In genomic region chr15:49875392-49875791, GRCh38 we compare ENCODE assay signal across 9 cellular contexts.
DNase-seq lines count a peak whose midpoint lies in the region; ATAC-seq and TF ChIP-seq lines count a peak whose summit lies in the region.
"Had no signal": no experiment of that assay in that cellular context is flagged by ENCODE, and none has a peak within 500 bp of the region (broad histone marks: within the 10 kb centered on the region; RNA-seq: fewer than 3 reads in every experiment).

No MANE protein-coding gene starts in this region.

- ATAC-seq in GM18502 (IDR thresholded peaks at IDR 0.05; ENCODE audit: poor library complexity, unreplicated experiment) (peak; percentile 62), HG03469 (IDR thresholded peaks at IDR 0.05; ENCODE audit: unreplicated experiment) (peak; percentile 62), gastrocnemius medialis (no peak), HG03045 (IDR thresholded peaks at IDR 0.05; ENCODE audit: unreplicated experiment) (no peak), GM19467 (IDR thresholded peaks at IDR 0.05; ENCODE audit: unreplicated experiment) (no peak)
- ATAC-seq: stimulated activated naive CD8-positive, alpha-beta T cell treated with anti-CD3 and anti-CD28 coated beads, Interleukin-15, amount 100 ng/mL, for 72 hours had no signal

- H3K36me3 Mint-ChIP-seq in MCF 10A (ENCODE audit: insufficient read depth, unreplicated experiment), result no peaks in the 10 kb centered on the region

- H3K9me3 ChIP-seq in gastrocnemius medialis, result no peaks in the 10 kb centered on the region

- H3K4me1 Mint-ChIP-seq in MCF 10A (ENCODE audit: insufficient read depth, unreplicated experiment), result no peaks in the 10 kb centered on the region
- H3K4me1 Mint-ChIP-seq: stimulated activated naive CD8-positive, alpha-beta T cell treated with anti-CD3 and anti-CD28 coated beads, Interleukin-15, amount 100 ng/mL, for 72 hours had no signal

- POLR2A ChIA-PET in MCF 10A (lab: Yijun Ruan, JAX), result interaction anchor here (0.6 to 1.8 kb wide), 6 partner anchors 14 to 255 kb away, joined by 3 to 4 read pairs (median 3); partner anchors contain the start of gene FAM227B

- peaks cover 0 to 7% of the 10 kb centered on the region in 2 donors for H3K4me1 ChIP-seq in gastrocnemius medialis

- intact Hi-C loops in MCF 10A (cut with micrococcal nuclease), result no loop called here
- intact Hi-C loops in gastrocnemius medialis (cut with DNase I; ENCODE audit: low total_unique reads), result no loop called here

- CTCF ChIA-PET in MCF 10A (lab: Yijun Ruan, JAX), result interaction anchor here (0.6 to 2.7 kb wide), 7 partner anchors 11 to 540 kb away, joined by 3 to 13 read pairs (median 3); no protein-coding TSS in a partner anchor

- BruUV-seq in MCF 10A (replicated peaks; lab: Mats Ljungman, UMichigan), result no TSS peak

- H3K9me3 Mint-ChIP-seq in MCF 10A (ENCODE audit: unreplicated experiment), result no peaks in the 10 kb centered on the region
- H3K9me3 Mint-ChIP-seq: stimulated activated naive CD8-positive, alpha-beta T cell treated with anti-CD3 and anti-CD28 coated beads, Interleukin-15, amount 100 ng/mL, for 72 hours had no signal

- in situ Hi-C loops in gastrocnemius medialis (cut with MboI; ENCODE audit: low sequenced_read_pairs in 4 of 4), result no loop called here

- H3K27ac ChIP-seq in gastrocnemius medialis, result peak overlapping the region; percentile 56 to 73 (median 68)

- no peak overlapping the region for H3K27ac Mint-ChIP-seq in MCF 10A (ENCODE audit: low read depth, unreplicated experiment)

- no peak overlapping the region for H3K4me3 ChIP-seq in gastrocnemius medialis

- no peak for TF ChIP-seq POLR2A in gastrocnemius medialis (IDR thresholded peaks at IDR 0.05)
- no peak for TF ChIP-seq POLR2A in erythroblast (IDR thresholded peaks at IDR 0.05; ENCODE audit: low read length)

- no peaks in the 10 kb centered on the region for H3K27me3 ChIP-seq in gastrocnemius medialis

- DNase-seq in MCF 10A (ENCODE audit: unreplicated experiment), result peak; percentile 28
- no peak for DNase-seq in gastrocnemius medialis
- DNase-seq in SW480 (ENCODE audit: low spot score), result no peak
- no peak for DNase-seq in erythroblast (lab: John Stamatoyannopoulos, UW)
- DNase-seq: stimulated activated naive CD8-positive, alpha-beta T cell treated with anti-CD3 and anti-CD28 coated beads, Interleukin-15, amount 100 ng/mL, for 72 hours had no signal

- TF ChIP-seq CTCF in MCF 10A (IDR thresholded peaks at IDR 0.05; ENCODE audit: unreplicated experiment) (peak; percentile 25), gastrocnemius medialis (IDR thresholded peaks at IDR 0.05 in 4 of 5, conservative IDR thresholded peaks at IDR 0.05 in 1 of 5) (no peak)

- H3K36me3 ChIP-seq in gastrocnemius medialis, result no peaks in the 10 kb centered on the region

- H3K4me3 Mint-ChIP-seq in MCF 10A (ENCODE audit: unreplicated experiment), result no peak overlapping the region
- H3K4me3 Mint-ChIP-seq: stimulated activated naive CD8-positive, alpha-beta T cell treated with anti-CD3 and anti-CD28 coated beads, Interleukin-15, amount 100 ng/mL, for 72 hours had no signal

- H3K27me3 Mint-ChIP-seq in MCF 10A (ENCODE audit: insufficient read depth, unreplicated experiment), result no peaks in the 10 kb centered on the region
- H3K27me3 Mint-ChIP-seq: stimulated activated naive CD8-positive, alpha-beta T cell treated with anti-CD3 and anti-CD28 coated beads, Interleukin-15, amount 100 ng/mL, for 72 hours had no signal

Comparison
In these comparisons a context has a peak if more than half of its experiments do, and no peak if none do; other contexts are left out.
1. ATAC-seq: peak in GM18502 (single experiment) and HG03469 (single experiment); none in gastrocnemius medialis (0 of 2), HG03045 (single experiment) and GM19467 (single experiment).